34 cellular contexts compared by ENCODE assay signal in the genomic region with DNA sequence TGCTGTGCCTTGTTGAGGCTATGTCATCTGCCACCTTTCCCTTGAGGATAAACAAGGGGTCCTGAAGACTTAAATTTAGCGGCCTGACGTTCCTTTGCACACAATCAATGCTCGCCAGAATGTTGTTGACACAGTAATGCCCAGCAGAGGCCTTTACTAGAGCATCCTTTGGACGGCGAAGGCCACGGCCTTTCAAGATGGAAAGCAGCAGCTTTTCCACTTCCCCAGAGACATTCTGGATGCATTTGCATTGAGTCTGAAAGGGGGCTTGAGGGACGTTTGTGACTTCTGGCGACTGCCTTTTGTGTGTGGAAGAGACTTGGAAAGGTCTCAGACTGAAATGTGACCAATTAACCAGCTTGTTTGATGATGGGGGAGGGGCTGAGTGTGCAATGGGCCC. TPM values are rescaled to one million over a fixed set of nuclear protein-coding genes. Genes with fewer than 3 reads are reported as not detected.
"Had no signal": no experiment of that assay in that cellular context is flagged by ENCODE, and none has a peak within 500 bp of the region (broad histone marks: within the 10 kb centered on the region; RNA-seq: fewer than 3 reads in every experiment).

No MANE protein-coding gene starts in this region.

- H3K4me3 ChIP-seq: esophagus muscularis mucosa, gastrocnemius medialis had no signal

- H3K36me3 ChIP-seq: brain microvascular endothelial cell, WERI-Rb-1 had no signal

- H3K4me1 ChIP-seq: foreskin keratinocyte, gastrocnemius medialis had no signal

- H3K27ac ChIP-seq: brain microvascular endothelial cell, esophagus muscularis mucosa, foreskin keratinocyte, gastrocnemius medialis, WERI-Rb-1 had no signal

- DNase-seq: activated B cell treated with CpG ODN at 0.5 μM for 24 hours; activated CD4-positive, alpha-beta memory T cell treated with anti-CD3 and anti-CD28 coated beads, Interleukin-2, amount 10 ng/mL, durations not matched to agents 7 days and 5 days; activated CD4-positive, alpha-beta T cell treated with anti-CD3 and anti-CD28 coated beads for 36 hours; activated CD4-positive, alpha-beta T cell treated with anti-CD3 and anti-CD28 coated beads, Interleukin-2, amount 10 ng/mL, durations not matched to agents 24 days and 14 days; activated CD4-positive, alpha-beta T cell treated with anti-CD3 and anti-CD28 coated beads, Interleukin-2, amount 50 U/mL, for 4 hours; activated CD8-positive, alpha-beta memory T cell treated with anti-CD3 and anti-CD28 coated beads, Interleukin-2, amount 50 U/mL, for 48 hours; activated effector memory CD4-positive, alpha-beta T cell treated with Interleukin-2 at 50 U/mL for 16 hours; activated gamma-delta T cell treated with Interleukin-2 at 50 U/mL for 16 hours; activated naive CD4-positive, alpha-beta T cell treated with anti-CD3 and anti-CD28 coated beads, Interleukin-2, amount 50 U/mL, for 16 hours; activated naive CD4-positive, alpha-beta T cell treated with Interleukin-2 at 50 U/mL for 16 hours; activated T-cell treated with anti-CD3 and anti-CD28 coated beads for 4 hours; activated T-cell treated with anti-CD3 and anti-CD28 coated beads, Interleukin-2, amount 50 U/mL, for 24 hours; amniotic stem cell; anterior cingulate cortex; brain microvascular endothelial cell; caudate nucleus; cortex of kidney; dermis blood vessel endothelial cell; effector CD4-positive, alpha-beta T cell; effector memory CD8-positive, alpha-beta T cell; erythroblast; foreskin keratinocyte; gastrocnemius medialis; T-helper 1 cell; T-helper 17 cell; T1000; WERI-Rb-1 had no signal

- H3K27me3 ChIP-seq: brain microvascular endothelial cell, esophagus muscularis mucosa, foreskin keratinocyte, gastrocnemius medialis had no signal

- FAIRE-seq: astrocyte, bronchial epithelial cell, colon had no signal

- ATAC-seq: activated CD4-positive, alpha-beta T cell treated with anti-CD3 and anti-CD28 coated beads for 36 hours; activated CD4-positive, CD25-positive, alpha-beta regulatory T cell treated with anti-CD3 and anti-CD28 coated beads, Interleukin-2, amount 50 U/mL, for 24 hours; activated T-helper 17 cell treated with anti-CD3 and anti-CD28 coated beads, Interleukin-2, amount 50 U/mL, for 72 hours; effector memory CD8-positive, alpha-beta T cell; foreskin keratinocyte; gastrocnemius medialis; T-helper 17 cell had no signal

RNA-seq across cellular contexts. Expression of a gene that starts 52.5 kb away (rescaled TPM):
- total RNA-seq: activated B cell treated with CpG ODN at 0.5 μM for 24 hours; activated CD4-positive, alpha-beta memory T cell treated with anti-CD3 and anti-CD28 coated beads, Interleukin-2, amount 10 ng/mL, durations not matched to agents 7 days and 5 days; activated CD4-positive, alpha-beta T cell treated with anti-CD3 and anti-CD28 coated beads for 36 hours; activated CD4-positive, alpha-beta T cell treated with anti-CD3 and anti-CD28 coated beads, Interleukin-2, amount 10 ng/mL, durations not matched to agents 24 days and 14 days; activated T-helper 17 cell treated with anti-CD3 and anti-CD28 coated beads, Interleukin-2, amount 50 U/mL, for 72 hours; chondrocyte; dermis blood vessel endothelial cell; T-helper 17 cell had no signal
